In genomic region chr6:42808492-42809483, GRCh38 we compare ENCODE assay signal across 21 cellular contexts. TPM values are rescaled to one million over a fixed set of nuclear protein-coding genes. Genes with fewer than 3 reads are reported as not detected.
A peak's percentile ranks its signal among the peaks of the same experiment; 100 is the strongest.
DNase-seq lines count a peak whose midpoint lies in the region; ATAC-seq and TF ChIP-seq lines count a peak whose summit lies in the region.
"Had no signal": no experiment of that assay in that cellular context is flagged by ENCODE, and none has a peak within 500 bp of the region (broad histone marks: within the 10 kb centered on the region; RNA-seq: fewer than 3 reads in every experiment).

No MANE protein-coding gene starts in this region.

- H3K4me1 Mint-ChIP-seq in activated T-cell treated with anti-CD3 and anti-CD28 coated beads, Interleukin-2, amount 50 U/mL, for 24 hours (ENCODE audit: low read depth): peaks cover 27% of the 10 kb centered on the region
- no peaks in the 10 kb centered on the region for H3K4me1 Mint-ChIP-seq in endothelial cell (ENCODE audit: unreplicated experiment)
- H3K4me1 Mint-ChIP-seq in neural crest cell: no peaks in the 10 kb centered on the region
- H3K4me1 Mint-ChIP-seq: activated naive CD8-positive, alpha-beta T cell treated with anti-CD3 and anti-CD28 coated beads, Interleukin-2, amount 10 ng/mL, durations not matched to agents 7 days and 5 days had no signal

- no peaks in the 10 kb centered on the region for H3K9me3 Mint-ChIP-seq in activated T-cell treated with anti-CD3 and anti-CD28 coated beads, Interleukin-2, amount 50 U/mL, for 24 hours
- no peaks in the 10 kb centered on the region for H3K9me3 Mint-ChIP-seq in endothelial cell (ENCODE audit: unreplicated experiment)
- H3K9me3 Mint-ChIP-seq in neural crest cell: no peaks in the 10 kb centered on the region
- H3K9me3 Mint-ChIP-seq: activated naive CD8-positive, alpha-beta T cell treated with anti-CD3 and anti-CD28 coated beads, Interleukin-2, amount 10 ng/mL, durations not matched to agents 7 days and 5 days; stimulated activated naive CD8-positive, alpha-beta T cell treated with anti-CD3 and anti-CD28 coated beads, Interleukin-15, amount 100 ng/mL, for 72 hours had no signal

- 63 to 80% methylated on average over 2 to 11 of the region's 11 CpGs for WGBS in transverse colon (ENCODE audit: low coverage in 1 of 2), 2 donors

- no peaks in the 10 kb centered on the region for H3K27me3 ChIP-seq in transverse colon
- H3K27me3 ChIP-seq: BE2C had no signal

- H3K27me3 Mint-ChIP-seq in activated T-cell treated with anti-CD3 and anti-CD28 coated beads, Interleukin-2, amount 50 U/mL, for 24 hours: no peaks in the 10 kb centered on the region
- H3K27me3 Mint-ChIP-seq in endothelial cell (ENCODE audit: unreplicated experiment) (no peaks in the 10 kb centered on the region), neural crest cell (ENCODE audit: low read depth) (no peaks in the 10 kb centered on the region)
- H3K27me3 Mint-ChIP-seq: activated naive CD8-positive, alpha-beta T cell treated with anti-CD3 and anti-CD28 coated beads, Interleukin-2, amount 10 ng/mL, durations not matched to agents 7 days and 5 days; stimulated activated naive CD8-positive, alpha-beta T cell treated with anti-CD3 and anti-CD28 coated beads, Interleukin-15, amount 100 ng/mL, for 72 hours had no signal

- H3K4me3 Mint-ChIP-seq in activated T-cell treated with anti-CD3 and anti-CD28 coated beads, Interleukin-2, amount 50 U/mL, for 24 hours: no peak overlapping the region
- H3K4me3 Mint-ChIP-seq in endothelial cell (ENCODE audit: unreplicated experiment) (no peak overlapping the region), neural crest cell (no peak overlapping the region)
- H3K4me3 Mint-ChIP-seq: activated naive CD8-positive, alpha-beta T cell treated with anti-CD3 and anti-CD28 coated beads, Interleukin-2, amount 10 ng/mL, durations not matched to agents 7 days and 5 days; stimulated activated naive CD8-positive, alpha-beta T cell treated with anti-CD3 and anti-CD28 coated beads, Interleukin-15, amount 100 ng/mL, for 72 hours had no signal

- no peak for DNase-seq in activated T-cell treated with anti-CD3 and anti-CD28 coated beads, Interleukin-2, amount 50 U/mL, for 24 hours
- no peak for DNase-seq in activated T-cell treated with anti-CD3 and anti-CD28 coated beads, Interleukin-2, amount 50 U/mL, for 48 hours
- DNase-seq in endothelial cell (ENCODE audit: low spot score): no peak
- DNase-seq in neural crest cell (ENCODE audit: low read depth, low spot score): no peak
- no peak for DNase-seq in transverse colon
- DNase-seq in stimulated activated naive CD8-positive, alpha-beta T cell treated with anti-CD3 and anti-CD28 coated beads, Interleukin-15, Interleukin-2, amounts not matched to agents 100 U/mL and 50 U/mL, for 24 hours: no peak
- DNase-seq: activated CD4-positive, CD25-positive, alpha-beta regulatory T cell; activated naive CD8-positive, alpha-beta T cell treated with anti-CD3 and anti-CD28 coated beads, Interleukin-2, amount 10 ng/mL, durations not matched to agents 7 days and 5 days; BE2C; Calu3; dermis blood vessel endothelial cell; left cardiac atrium; NCI-H1436; NCI-H82; OCI-M1; SIG-M5; stimulated activated CD4-positive, alpha-beta T cell treated with anti-CD3 and anti-CD28 coated beads, Interleukin-2, amount 100 ng/mL, for 24 hours; stimulated activated naive CD8-positive, alpha-beta T cell treated with anti-CD3 and anti-CD28 coated beads, Interleukin-15, amount 100 ng/mL, for 72 hours had no signal

- peak overlapping the region; percentile 39 for H3K27ac Mint-ChIP-seq in activated T-cell treated with anti-CD3 and anti-CD28 coated beads, Interleukin-2, amount 50 U/mL, for 24 hours
- H3K27ac Mint-ChIP-seq in endothelial cell (ENCODE audit: unreplicated experiment) (peak overlapping the region; percentile 19), neural crest cell (ENCODE audit: unreplicated experiment) (peak overlapping the region; percentile 57)
- H3K27ac Mint-ChIP-seq: activated naive CD8-positive, alpha-beta T cell treated with anti-CD3 and anti-CD28 coated beads, Interleukin-2, amount 10 ng/mL, durations not matched to agents 7 days and 5 days; stimulated activated naive CD8-positive, alpha-beta T cell treated with anti-CD3 and anti-CD28 coated beads, Interleukin-15, amount 100 ng/mL, for 72 hours had no signal

- no peak overlapping the region for H3K4me3 ChIP-seq in transverse colon

- no peak for TF ChIP-seq POLR2A in transverse colon (IDR thresholded peaks at IDR 0.05)

- ATAC-seq in HG03135 (IDR thresholded peaks at IDR 0.05; ENCODE audit: unreplicated experiment) (no peak), GM18867 (IDR thresholded peaks at IDR 0.05; ENCODE audit: unreplicated experiment) (no peak)
- no peak for ATAC-seq in stimulated activated naive CD8-positive, alpha-beta T cell treated with anti-CD3 and anti-CD28 coated beads, Interleukin-15, Interleukin-2, amounts not matched to agents 100 U/mL and 50 U/mL, for 24 hours
- ATAC-seq: stimulated activated naive CD8-positive, alpha-beta T cell treated with anti-CD3 and anti-CD28 coated beads, Interleukin-15, amount 100 ng/mL, for 72 hours had no signal

- intact Hi-C loops in transverse colon (cut with DNase I; ENCODE audit: low total_unique reads): no loop called here

- peaks cover 0 to 5% (median 0%) of the 10 kb centered on the region in 4 donors for H3K36me3 ChIP-seq in transverse colon

- H3K4me1 ChIP-seq in transverse colon: peaks cover 0 to 11% (median 7%) of the 10 kb centered on the region in 4 donors
- H3K4me1 ChIP-seq: BE2C had no signal

- TF ChIP-seq CTCF in endothelial cell (IDR thresholded peaks at IDR 0.05; ENCODE audit: unreplicated experiment) (no peak), neural crest cell (conservative IDR thresholded peaks at IDR 0.05) (no peak), transverse colon (IDR thresholded peaks at IDR 0.05) (no peak)

- peaks cover 23% of the 10 kb centered on the region for H3K36me3 Mint-ChIP-seq in activated T-cell treated with anti-CD3 and anti-CD28 coated beads, Interleukin-2, amount 50 U/mL, for 24 hours (ENCODE audit: low read depth)
- H3K36me3 Mint-ChIP-seq in endothelial cell (ENCODE audit: low read depth, unreplicated experiment) (no peaks in the 10 kb centered on the region), neural crest cell (ENCODE audit: low read depth) (no peaks in the 10 kb centered on the region)

- no peak for TF ChIP-seq EP300 in transverse colon (IDR thresholded peaks at IDR 0.05; ENCODE audit: low read depth)

- peak overlapping the region in 3 of 4 donors; percentile 4 to 67 (median 60) for H3K27ac ChIP-seq in transverse colon
- H3K27ac ChIP-seq: epithelial cell of prostate had no signal

- in situ Hi-C loops in transverse colon (cut with MboI; ENCODE audit: low pct_ligation_motif_present in 1 of 4, low pct_unique_long_range_greater_than_20kb in 1 of 4, low sequenced_read_pairs in 3 of 4): no loop called here

- H3K9me3 ChIP-seq in transverse colon: no peaks in the 10 kb centered on the region
- H3K9me3 ChIP-seq: BE2C had no signal

RNA-seq across cellular contexts. Expression of gene BICRAL, which starts 26.9 kb away (rescaled TPM):
- total RNA-seq in endothelial cell (ENCODE audit: unreplicated experiment) (9.2 TPM), neural crest cell (6.2 and 6.7 TPM in 2 replicates), transverse colon (10 to 100 TPM; 14.7 to 34.8 (median 21.5) TPM)
